Comparison of ENCODE assay signal across 1 cellular context in genomic region chr2:112481528-112482228, GRCh38.
TF ChIP-seq lines count a peak whose summit lies in the region.

TSS of gene TTL (plus strand) at chr2:112482156. CDS start at chr2:112482345, 189 bp downstream.

TF ChIP-seq in K562, 482 proteins besides CTCF, POLR2A, EP300 and RAD21 (continued from another document and continues in another):
- no peak; the same call in 1 of the 2 replicates for TF ChIP-seq BRD4 (IDR thresholded peaks at IDR 0.05)
- no peak for TF ChIP-seq NEUROD1 (IDR thresholded peaks at IDR 0.05; ENCODE audit: borderline replicate concordance, low read depth, low read length, partially characterized antibody)
- peak; percentile 25; the same call in 1 of the 2 replicates for TF ChIP-seq FOSL1 (tag; conservative IDR thresholded peaks at IDR 0.05)
- no peak for TF ChIP-seq PHB (CRISPR knock-in tag; IDR thresholded peaks at IDR 0.05)
- TF ChIP-seq BHLHE40 (IDR thresholded peaks at IDR 0.05; ENCODE audit: low read length): peak; percentile 33; the same call in 1 of the 2 replicates
- peak; percentile 4 for TF ChIP-seq LEF1 (IDR thresholded peaks at IDR 0.05)
- TF ChIP-seq XRCC5 (IDR thresholded peaks at IDR 0.05; ENCODE audit: low read depth, low read length): no peak
- TF ChIP-seq TFAM (CRISPR knock-in tag; conservative IDR thresholded peaks at IDR 0.05): no peak
- TF ChIP-seq E2F8 (IDR thresholded peaks at IDR 0.05; ENCODE audit: low read depth, partially characterized antibody): no peak
- no peak for TF ChIP-seq TCF3 (CRISPR knock-in tag; IDR thresholded peaks at IDR 0.05)
- TF ChIP-seq C11orf30 (IDR thresholded peaks at IDR 0.05; ENCODE audit: low read depth): no peak
- TF ChIP-seq PRPF4 (IDR thresholded peaks at IDR 0.05; ENCODE audit: insufficient read depth, low read depth, low read length, poor library complexity, severe bottlenecking): no peak
- no peak for TF ChIP-seq GATAD2A (IDR thresholded peaks at IDR 0.05)
- no peak for TF ChIP-seq SIRT6 (IDR thresholded peaks at IDR 0.05; ENCODE audit: low read depth, low read length)
- no peak; the same call in 1 of the 2 replicates for TF ChIP-seq HCFC1 (IDR thresholded peaks at IDR 0.05; ENCODE audit: low read depth, low read length)
- no peak for TF ChIP-seq PHF20 (IDR thresholded peaks at IDR 0.05; ENCODE audit: partially characterized antibody)
- no peak for TF ChIP-seq STAG1 (CRISPR knock-in tag; IDR thresholded peaks at IDR 0.05; ENCODE audit: borderline replicate concordance)
- TF ChIP-seq CGGBP1 (CRISPR knock-in tag; IDR thresholded peaks at IDR 0.05): no peak
- TF ChIP-seq ZNF696 (CRISPR knock-in tag; conservative IDR thresholded peaks at IDR 0.05): no peak
- no peak for TF ChIP-seq BRD9 (IDR thresholded peaks at IDR 0.05; ENCODE audit: low read depth, partially characterized antibody)
- no peak for TF ChIP-seq MAFG (tag; conservative IDR thresholded peaks at IDR 0.05)
- TF ChIP-seq RCOR1 (IDR thresholded peaks at IDR 0.05; ENCODE audit: borderline replicate concordance in 1 of 2, low read depth in 2 of 2, low read length in 2 of 2): no peak; a peak in 1 of 4 replicates
- TF ChIP-seq THRB (CRISPR knock-in tag; conservative IDR thresholded peaks at IDR 0.05): no peak
- no peak for TF ChIP-seq SMARCE1 (IDR thresholded peaks at IDR 0.05)
- no peak for TF ChIP-seq MED1 (CRISPR knock-in tag; IDR thresholded peaks at IDR 0.05; ENCODE audit: borderline replicate concordance)
- TF ChIP-seq WHSC1 (IDR thresholded peaks at IDR 0.05; ENCODE audit: low read length): no peak
- no peak for TF ChIP-seq PKNOX1 (IDR thresholded peaks at IDR 0.05)
- no peak for TF ChIP-seq GTF2B (IDR thresholded peaks at IDR 0.05; ENCODE audit: extremely low read depth, insufficient read length)
- no peak for TF ChIP-seq FOXA3 (CRISPR knock-in tag; conservative IDR thresholded peaks at IDR 0.05 in 1 of 2, IDR thresholded peaks at IDR 0.05 in 1 of 2)
- no peak for TF ChIP-seq RNF2 (IDR thresholded peaks at IDR 0.05)
- TF ChIP-seq ZFP36 (IDR thresholded peaks at IDR 0.05; ENCODE audit: low read depth, low read length, partially characterized antibody): no peak
- TF ChIP-seq SRSF7 (optimal IDR thresholded peaks at IDR 0.05; ENCODE audit: low read depth, low read length): no peak
- TF ChIP-seq HINFP (tag; conservative IDR thresholded peaks at IDR 0.05; ENCODE audit: low read depth): no peak
- TF ChIP-seq POLR2AphosphoS2 (IDR thresholded peaks at IDR 0.05; ENCODE audit: low read length): no peak
- no peak for TF ChIP-seq ELK3 (CRISPR knock-in tag; IDR thresholded peaks at IDR 0.05)
- peak; percentile 16; the same call in 1 of the 2 replicates for TF ChIP-seq ARID4B (CRISPR knock-in tag; IDR thresholded peaks at IDR 0.05)
- TF ChIP-seq PURB (CRISPR knock-in tag; IDR thresholded peaks at IDR 0.05; ENCODE audit: low read depth): no peak
- TF ChIP-seq POLR2B (IDR thresholded peaks at IDR 0.05; ENCODE audit: low read depth, partially characterized antibody): no peak
- TF ChIP-seq ZNF644 (tag; IDR thresholded peaks at IDR 0.05; ENCODE audit: low read depth): no peak
- peak; percentile 42; the same call in 1 of the 2 replicates for TF ChIP-seq KLF1 (tag; IDR thresholded peaks at IDR 0.05)
- no peak; a peak in 1 of 6 replicates for TF ChIP-seq ZBTB11 (CRISPR knock-in tag; IDR thresholded peaks at IDR 0.05)
- TF ChIP-seq ZNF518B (CRISPR knock-in tag; IDR thresholded peaks at IDR 0.05): no peak
- TF ChIP-seq DMBX1 (CRISPR knock-in tag; IDR thresholded peaks at IDR 0.05; ENCODE audit: borderline replicate concordance): no peak
- no peak for TF ChIP-seq NFYB (IDR thresholded peaks at IDR 0.05; ENCODE audit: extremely low read depth, insufficient read length)
